7 cellular contexts compared by ENCODE assay signal in the genomic region with DNA sequence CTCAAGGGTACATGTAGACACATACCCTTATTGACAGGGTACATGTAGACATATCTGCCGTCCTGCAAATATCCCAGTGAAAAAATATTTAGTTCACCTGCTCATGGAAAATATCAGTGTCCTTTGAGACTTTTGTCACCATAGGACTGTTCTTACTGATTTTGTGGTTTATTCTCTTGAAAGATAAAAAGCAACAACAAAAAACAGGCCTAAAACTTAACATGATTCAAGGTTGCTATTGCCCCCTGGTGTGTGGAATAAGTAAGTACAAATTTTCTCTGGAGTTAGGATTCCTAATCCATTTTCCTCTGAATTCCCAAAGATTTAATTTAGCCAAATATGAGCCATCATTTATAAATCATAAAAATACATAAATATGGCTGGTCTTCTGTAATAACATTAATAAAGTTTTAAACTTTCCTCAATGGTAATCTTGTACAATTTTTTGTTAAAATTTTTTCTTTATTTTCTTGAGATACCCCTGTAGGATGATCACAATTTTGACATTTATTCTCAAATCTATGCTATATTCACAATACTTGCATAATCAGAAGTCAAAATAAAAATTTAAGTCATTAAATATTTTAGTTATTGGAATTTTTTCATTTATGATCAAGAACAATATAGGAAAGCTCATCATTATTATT.
DNase-seq lines count a peak whose midpoint lies in the region; ATAC-seq and TF ChIP-seq lines count a peak whose summit lies in the region.

No MANE protein-coding gene starts in this region.

- H3K4me3 ChIP-seq in GM12875 (ENCODE audit: low read depth, low read length): no peak overlapping the region

- TF ChIP-seq CTCF in GM12875 (IDR thresholded peaks at IDR 0.05; ENCODE audit: borderline replicate concordance, insufficient read depth, low read depth, low read length) (peak; percentile 34; the same call in 1 of the 2 replicates), progenitor cell of endocrine pancreas (IDR thresholded peaks at IDR 0.05; ENCODE audit: unreplicated experiment) (peak; percentile 78)

- DNase-seq in NAMALWA (ENCODE audit: low spot score) (peak; percentile 61), cerebellar cortex (ENCODE audit: low spot score) (peak; percentile 14), progenitor cell of endocrine pancreas (ENCODE audit: low spot score, unreplicated experiment) (no peak), GM19240 (ENCODE audit: insufficient read length, low spot score) (no peak)

- no peak for ATAC-seq in GM19452 (IDR thresholded peaks at IDR 0.05; ENCODE audit: unreplicated experiment)
- ATAC-seq in GM18858 (IDR thresholded peaks at IDR 0.05; ENCODE audit: unreplicated experiment): no peak

- no peak overlapping the region for H3K4me3 Mint-ChIP-seq in progenitor cell of endocrine pancreas (ENCODE audit: low read depth)

- no peak overlapping the region for H3K27ac Mint-ChIP-seq in progenitor cell of endocrine pancreas

- H3K36me3 Mint-ChIP-seq in progenitor cell of endocrine pancreas (ENCODE audit: insufficient read depth): no peaks in the 10 kb centered on the region

- no peaks in the 10 kb centered on the region for H3K9me3 Mint-ChIP-seq in progenitor cell of endocrine pancreas (ENCODE audit: low read depth)

- no peaks in the 10 kb centered on the region for H3K27me3 Mint-ChIP-seq in progenitor cell of endocrine pancreas

- H3K4me1 Mint-ChIP-seq in progenitor cell of endocrine pancreas (ENCODE audit: low read depth): no peaks in the 10 kb centered on the region

Comparison
In these comparisons a context has a peak if more than half of its experiments do, and no peak if none do; other contexts are left out.
1. DNase-seq: peak in NAMALWA (single experiment) and cerebellar cortex (single experiment); none in progenitor cell of endocrine pancreas (single experiment) and GM19240 (single experiment).